In genomic region chr18:48934708-48935432, GRCh38 we compare ENCODE assay signal across 8 cellular contexts. TPM values are rescaled to one million over a fixed set of nuclear protein-coding genes. Genes with fewer than 3 reads are reported as not detected.
DNase-seq lines count a peak whose midpoint lies in the region; ATAC-seq and TF ChIP-seq lines count a peak whose summit lies in the region.

No MANE protein-coding gene starts in this region.

- H3K36me3 Mint-ChIP-seq in CD14-positive monocyte: peaks cover 26 to 41% of the 10 kb centered on the region in 2 donors
- H3K36me3 Mint-ChIP-seq in activated naive CD8-positive, alpha-beta T cell treated with anti-CD3 and anti-CD28 coated beads for 36 hours: peaks cover 34% of the 10 kb centered on the region

- H3K9me3 ChIP-seq in liver (ENCODE audit: control insufficient read depth in 4 of 4, low read length in 3 of 4): no peaks in the 10 kb centered on the region

- TF ChIP-seq RAD21 in liver (IDR thresholded peaks at IDR 0.05): peak in 1 of 2 donors; percentile 15

- TF ChIP-seq CTCF in CD14-positive monocyte (IDR thresholded peaks at IDR 0.05) (no peak), HL-60 (IDR thresholded peaks at IDR 0.05; ENCODE audit: insufficient read depth, low read length) (no peak), liver (IDR thresholded peaks at IDR 0.05; ENCODE audit: low read depth, low read length, missing input control) (no peak)

- intact Hi-C loops in CD14-positive monocyte (cut with micrococcal nuclease): no loop called here

- no peaks in the 10 kb centered on the region for H3K9me3 Mint-ChIP-seq in CD14-positive monocyte
- H3K9me3 Mint-ChIP-seq in activated naive CD8-positive, alpha-beta T cell treated with anti-CD3 and anti-CD28 coated beads for 36 hours: no peaks in the 10 kb centered on the region

- H3K27me3 ChIP-seq in HL-60 (ENCODE audit: insufficient read depth, poor library complexity, severe bottlenecking): no peaks in the 10 kb centered on the region
- H3K27me3 ChIP-seq in liver (ENCODE audit: control insufficient read depth in 4 of 4, insufficient read depth in 4 of 4, low read length in 3 of 4): no peaks in the 10 kb centered on the region

- peak overlapping the region in 1 of 2 donors; percentile 11 for H3K9ac ChIP-seq in liver (ENCODE audit: low read depth in 1 of 2, low read length in 2 of 2)

- H3K36me3 ChIP-seq in liver (ENCODE audit: control insufficient read depth in 4 of 4, insufficient read depth in 3 of 4, low read depth in 1 of 4, low read length in 3 of 4) (peaks cover 0 to 2% (median 0%) of the 10 kb centered on the region in 4 donors), urinary bladder (ENCODE audit: insufficient read depth) (no peaks in the 10 kb centered on the region)

- peak overlapping the region; percentile 84 to 90 (median 89) for H3K27ac Mint-ChIP-seq in CD14-positive monocyte
- H3K27ac Mint-ChIP-seq in activated naive CD8-positive, alpha-beta T cell treated with anti-CD3 and anti-CD28 coated beads for 36 hours: peak overlapping the region; percentile 95

- H3K4me3 Mint-ChIP-seq in CD14-positive monocyte: peak overlapping the region; percentile 61 to 88
- H3K4me3 Mint-ChIP-seq in activated naive CD8-positive, alpha-beta T cell treated with anti-CD3 and anti-CD28 coated beads for 36 hours: peak overlapping the region; percentile 67

- H3K4me1 Mint-ChIP-seq in CD14-positive monocyte: peaks cover 94% of the 10 kb centered on the region
- peaks cover 69% of the 10 kb centered on the region for H3K4me1 Mint-ChIP-seq in activated naive CD8-positive, alpha-beta T cell treated with anti-CD3 and anti-CD28 coated beads for 36 hours

- 40% methylated on average over 14 of the region's 14 CpGs for WGBS in liver
- 22% methylated on average over 14 of the region's 14 CpGs for WGBS in urinary bladder

- DNase-seq in CD14-positive monocyte (ENCODE audit: low spot score): no peak
- peak in 1 of 2 experiments; percentile 72 for DNase-seq in HL-60 (ENCODE audit: low read depth in 1 of 2, low spot score in 1 of 2)
- no peak for DNase-seq in activated naive CD8-positive, alpha-beta T cell treated with anti-CD3 and anti-CD28 coated beads for 36 hours
- DNase-seq in effector CD4-positive, alpha-beta T cell: no peak
- DNase-seq in LoVo (ENCODE audit: low spot score): no peak

- peaks cover 0 to 2% (median 0%) of the 10 kb centered on the region in 3 donors for H3K27me3 Mint-ChIP-seq in CD14-positive monocyte (ENCODE audit: low read depth in 3 of 3)
- H3K27me3 Mint-ChIP-seq in activated naive CD8-positive, alpha-beta T cell treated with anti-CD3 and anti-CD28 coated beads for 36 hours: no peaks in the 10 kb centered on the region

- H3K27ac ChIP-seq in HL-60 (replicated peaks): peak overlapping the region; percentile 90
- H3K27ac ChIP-seq in liver (ENCODE audit: low read depth in 1 of 2, low read length in 2 of 2): peak overlapping the region; percentile 73 to 85
- H3K27ac ChIP-seq in urinary bladder (ENCODE audit: low read depth): peak overlapping the region; percentile 65

- H3K4me3 ChIP-seq in HL-60 (replicated peaks; ENCODE audit: insufficient read depth, low read length) (peak overlapping the region; percentile 20), liver (ENCODE audit: low read depth in 1 of 3, low read length in 3 of 3) (no peak overlapping the region), urinary bladder (ENCODE audit: low read depth, low read length) (no peak overlapping the region)

- peak; percentile 65 for ATAC-seq in GM19351 (IDR thresholded peaks at IDR 0.05; ENCODE audit: unreplicated experiment)

- H3K4me1 ChIP-seq in liver (ENCODE audit: control insufficient read depth in 4 of 4, insufficient read depth in 4 of 4, low read length in 3 of 4) (peaks cover 37 to 81% (median 68%) of the 10 kb centered on the region in 4 donors), urinary bladder (ENCODE audit: insufficient read depth) (peaks cover 18% of the 10 kb centered on the region)

TF ChIP-seq in liver, 16 proteins besides CTCF, POLR2A, EP300 and RAD21:
- no peak for TF ChIP-seq ATF3 (IDR thresholded peaks at IDR 0.05)
- peak; percentile 29 to 31 for TF ChIP-seq GABPA (IDR thresholded peaks at IDR 0.05 in 1 of 2, conservative IDR thresholded peaks at IDR 0.05 in 1 of 2)
- peak; percentile 30 for TF ChIP-seq NR2F2 (IDR thresholded peaks at IDR 0.05)
- peak in 1 of 2 donors; percentile 16 for TF ChIP-seq RXRA (IDR thresholded peaks at IDR 0.05)
TF ChIP-seq in liver: peak in this region for 3.

RNA-seq across cellular contexts. Expression of gene SMAD7, which starts 15.9 kb away (rescaled TPM):
- polyA plus RNA-seq in CD14-positive monocyte (1 to 10 TPM; 1.4 to 1.5 TPM), liver (10 to 100 TPM in 1 of 2 donors, 1 to 10 TPM in 1; 3.2 to 10.7 TPM), urinary bladder (31.5 TPM)
- 1 to 10 TPM; 9.0 to 9.4 TPM for total RNA-seq in activated naive CD8-positive, alpha-beta T cell treated with anti-CD3 and anti-CD28 coated beads for 36 hours
- total RNA-seq in liver (10 to 100 TPM in 1 of 2 donors, 1 to 10 TPM in 1; 9.4 to 11.8 TPM), urinary bladder (25.6 TPM)
